ENCODE assay signal across 16 cellular contexts in the genomic region with DNA sequence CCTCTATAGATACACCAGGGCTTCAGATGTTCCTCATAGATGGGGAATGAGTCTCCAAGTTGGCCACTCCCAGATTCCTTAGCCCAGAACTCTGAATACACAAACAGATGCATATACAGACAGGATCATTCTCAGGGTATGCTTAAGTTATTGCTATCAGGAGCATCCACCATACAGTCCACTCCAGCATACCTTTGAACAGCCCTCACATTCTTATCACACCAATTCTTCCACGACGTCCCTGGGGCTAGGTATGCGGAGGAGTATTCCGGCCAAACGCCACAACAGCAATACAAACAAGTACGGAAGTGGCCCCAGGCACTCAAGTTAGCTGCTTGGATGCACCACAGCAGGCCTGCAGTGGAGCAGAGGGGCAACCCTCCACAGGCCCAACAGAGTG.
DNase-seq lines count a peak whose midpoint lies in the region; ATAC-seq and TF ChIP-seq lines count a peak whose summit lies in the region.
"Had no signal": no experiment of that assay in that cellular context is flagged by ENCODE, and none has a peak within 500 bp of the region (broad histone marks: within the 10 kb centered on the region; RNA-seq: fewer than 3 reads in every experiment).

No MANE protein-coding gene starts in this region.

- no peak overlapping the region for H4K91ac ChIP-seq in trophoblast cell (ENCODE audit: low read depth, low read length)

- H2BK120ac ChIP-seq in trophoblast cell (ENCODE audit: insufficient read depth, low read length, poor library complexity): no peak overlapping the region

- no peak overlapping the region for H3K4ac ChIP-seq in trophoblast cell (ENCODE audit: low read depth, low read length)

- no peak overlapping the region for H3K14ac ChIP-seq in trophoblast cell (ENCODE audit: low read length)

- H2AFZ ChIP-seq in trophoblast cell (ENCODE audit: insufficient read depth, low read length, poor library complexity): no peak overlapping the region

- no peak for TF ChIP-seq CTCF in foreskin keratinocyte (conservative IDR thresholded peaks at IDR 0.05)

- no peak overlapping the region for H2AK5ac ChIP-seq in trophoblast cell (ENCODE audit: low read length)

- H3K9ac ChIP-seq in trophoblast cell (ENCODE audit: low read length): no peak overlapping the region
- H3K9ac ChIP-seq: KMS-11 had no signal

- no peak overlapping the region for H3K27ac ChIP-seq in foreskin keratinocyte
- H3K27ac ChIP-seq in trophoblast cell (ENCODE audit: low read depth, low read length): no peak overlapping the region
- H3K27ac ChIP-seq: KMS-11 had no signal

- no peaks in the 10 kb centered on the region for H3K79me2 ChIP-seq in trophoblast cell (ENCODE audit: control insufficient read depth, insufficient read depth, low read length, poor library complexity)

- H3K18ac ChIP-seq in trophoblast cell (ENCODE audit: low read length): no peak overlapping the region

- no peaks in the 10 kb centered on the region for H3K9me3 ChIP-seq in trophoblast cell (ENCODE audit: insufficient read depth, low read depth, low read length)

- H3K23ac ChIP-seq in trophoblast cell (ENCODE audit: low read length): no peak overlapping the region

- peak; percentile 76 for DNase-seq in NCI-H226
- DNase-seq in foreskin keratinocyte: peak in 1 of 2 donors; percentile 64
- peak; percentile 95 to 98 for DNase-seq in trophoblast cell
- no peak for DNase-seq in HCEC 1CT
- no peak for DNase-seq in Kasumi-1 (lab: John Stamatoyannopoulos, UW)
- no peak for DNase-seq in medulla oblongata (ENCODE audit: extremely low spot score)
- DNase-seq: Calu3; CD4-positive, CD25-positive, alpha-beta regulatory T cell; DMS53; NCI-H1092; NCI-H2081 treated with DMSO at 0.1 percent for 48 hours; NCI-H526; SHP77 treated with DMSO at 0.1 percent for 48 hours had no signal

- H3K4me3 ChIP-seq in trophoblast cell (ENCODE audit: low read depth, low read length): no peak overlapping the region

- H3K79me1 ChIP-seq in trophoblast cell (ENCODE audit: low read length): no peaks in the 10 kb centered on the region

- no peak overlapping the region for H2BK12ac ChIP-seq in trophoblast cell (ENCODE audit: low read length)

- no peak overlapping the region for H2BK5ac ChIP-seq in trophoblast cell (ENCODE audit: low read depth, low read length, poor library complexity)

- no peaks in the 10 kb centered on the region for H3K36me3 ChIP-seq in trophoblast cell (ENCODE audit: control insufficient read depth in 1 of 2, insufficient read depth in 2 of 2, low read length in 2 of 2)

- H3K4me2 ChIP-seq in trophoblast cell (ENCODE audit: low read length): peak overlapping the region; percentile 9
- H3K4me2 ChIP-seq: KMS-11 had no signal

- H3K4me1 ChIP-seq in foreskin keratinocyte (no peaks in the 10 kb centered on the region), trophoblast cell (ENCODE audit: control insufficient read depth in 1 of 2, insufficient read depth in 2 of 2, low read length in 2 of 2) (peaks cover 0 to 5% of the 10 kb centered on the region in 2 experiments)

- no peak overlapping the region for H4K8ac ChIP-seq in trophoblast cell (ENCODE audit: low read depth, low read length)

- no CpG with 5 or more reads among the region's 6 CpGs for WGBS in trophoblast cell (ENCODE audit: extremely low coverage, insufficient coverage, insufficient read length)

- H4K12ac ChIP-seq in trophoblast cell (ENCODE audit: low read depth, low read length): no peak overlapping the region

- H3K27me3 ChIP-seq in foreskin keratinocyte (no peaks in the 10 kb centered on the region), trophoblast cell (ENCODE audit: insufficient read depth, low read length) (no peaks in the 10 kb centered on the region)

- ATAC-seq in foreskin keratinocyte: peak; percentile 48
- no peak for ATAC-seq in HG03457 (IDR thresholded peaks at IDR 0.05; ENCODE audit: unreplicated experiment)
- ATAC-seq: SK-N-SH treated with all-trans-retinoic acid at 6 μM for 48 hours had no signal

Comparison
In these comparisons a context has a peak if more than half of its experiments do, and no peak if none do; other contexts are left out.
1. DNase-seq: peak in NCI-H226 (single experiment) and trophoblast cell (2 of 2); none in HCEC 1CT (single experiment), Kasumi-1 (0 of 2) and medulla oblongata (single experiment).